ENCODE assay signal across 23 cellular contexts in the genomic region with DNA sequence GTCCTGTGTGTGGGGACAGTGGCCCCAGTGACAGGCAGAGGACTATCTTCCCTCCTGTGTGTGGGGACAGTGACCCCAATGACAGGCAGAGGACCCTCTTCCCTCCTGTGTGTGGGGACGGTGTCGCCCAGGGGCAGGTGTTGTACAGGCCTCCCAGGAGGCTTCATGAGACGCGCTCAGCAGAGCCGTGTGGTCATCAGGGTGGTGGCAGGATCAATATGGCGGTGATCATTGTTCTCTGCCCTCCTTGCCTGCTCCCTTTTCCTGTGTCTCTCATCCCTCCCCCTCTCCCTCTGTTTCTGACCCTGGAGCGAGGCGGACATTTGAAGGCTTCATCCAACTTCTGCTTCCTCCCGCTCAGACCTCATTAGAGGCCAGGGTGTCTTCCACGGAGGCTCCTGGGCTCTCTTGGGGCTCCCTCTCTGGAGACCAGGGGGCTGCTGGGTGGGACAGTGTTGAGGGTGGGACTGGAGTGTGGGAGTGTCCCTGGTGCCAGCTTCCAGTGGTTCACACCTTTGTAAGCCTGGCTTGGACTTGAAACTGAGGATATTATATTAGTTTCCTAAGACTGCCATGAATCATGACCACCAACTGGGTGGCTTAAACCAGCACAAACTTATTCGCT. TPM values are rescaled to one million over a fixed set of nuclear protein-coding genes. Genes with fewer than 3 reads are reported as not detected.
"Had no signal": no experiment of that assay in that cellular context is flagged by ENCODE, and none has a peak within 500 bp of the region (broad histone marks: within the 10 kb centered on the region; RNA-seq: fewer than 3 reads in every experiment).

No MANE protein-coding gene starts in this region.

- H3K27ac Mint-ChIP-seq: dendritic cell treated with granulocyte-macrophage colony-stimulating factor and Interleukin-4, amounts not matched to agents 40 ng/mL and 50 ng/mL, for 4 days; effector memory CD8-positive, alpha-beta T cell; naive thymus-derived CD8-positive, alpha-beta T cell; progenitor cell of endocrine pancreas; stimulated activated naive B cell treated with anti-CD40 and anti-IgM and Interleukin-4, amounts not matched to agents 10 μg/mL and 1 μg/mL and 100 μg/mL, for 72 hours; stimulated activated naive CD8-positive, alpha-beta T cell treated with anti-CD3 and anti-CD28 coated beads, Interleukin-15, amount 100 ng/mL, for 72 hours had no signal

- H3K36me3 ChIP-seq: esophagus squamous epithelium, ovary, thoracic aorta, transverse colon, vagina had no signal

- H3K27ac ChIP-seq: esophagus squamous epithelium, hepatocyte, ovary, thoracic aorta, transverse colon, vagina had no signal

- H3K36me3 Mint-ChIP-seq: naive thymus-derived CD8-positive, alpha-beta T cell; stimulated activated naive B cell treated with anti-CD40 and anti-IgM and Interleukin-4, amounts not matched to agents 10 μg/mL and 1 μg/mL and 100 μg/mL, for 72 hours had no signal

- H2AFZ ChIP-seq: hepatocyte had no signal

- H3K4me3 ChIP-seq: esophagus squamous epithelium, hepatocyte, mucosa of descending colon, ovary, thoracic aorta, transverse colon, vagina had no signal

- H3K9me3 Mint-ChIP-seq: central memory CD8-positive, alpha-beta T cell; dendritic cell treated with granulocyte-macrophage colony-stimulating factor and Interleukin-4, amounts not matched to agents 40 ng/mL and 50 ng/mL, for 4 days; effector memory CD8-positive, alpha-beta T cell; naive thymus-derived CD8-positive, alpha-beta T cell; neural crest cell; stimulated activated naive B cell treated with anti-CD40 and anti-IgM and Interleukin-4, amounts not matched to agents 10 μg/mL and 1 μg/mL and 100 μg/mL, for 72 hours; stimulated activated naive CD8-positive, alpha-beta T cell treated with anti-CD3 and anti-CD28 coated beads, Interleukin-15, amount 100 ng/mL, for 72 hours had no signal

- H3K4me2 ChIP-seq: hepatocyte had no signal

- DNase-seq: effector memory CD8-positive, alpha-beta T cell; esophagus squamous epithelium; foreskin fibroblast; left colon; mucosa of descending colon; naive thymus-derived CD8-positive, alpha-beta T cell; nucleus accumbens; stimulated activated CD4-positive, alpha-beta T cell treated with anti-CD3 and anti-CD28 coated beads, Interleukin-15, amount 100 ng/mL, for 24 hours; stimulated activated CD4-positive, alpha-beta T cell treated with anti-CD3 and anti-CD28 coated beads, Interleukin-1b, Interleukin-23, amount 100 ng/mL, for 48 hours; stimulated activated CD4-positive, alpha-beta T cell treated with anti-CD3 and anti-CD28 coated beads, Interleukin-4, amount 100 ng/mL, for 4 hours; stimulated activated naive B cell treated with anti-CD40 and anti-IgM and Interleukin-4, amounts not matched to agents 10 μg/mL and 1 μg/mL and 100 μg/mL, for 72 hours; stimulated activated naive CD8-positive, alpha-beta T cell treated with anti-CD3 and anti-CD28 coated beads, Interleukin-15, amount 100 ng/mL, for 72 hours; transverse colon had no signal

- H3K27me3 ChIP-seq: esophagus squamous epithelium, hepatocyte, ovary, transverse colon, vagina had no signal

- H3K79me2 ChIP-seq: hepatocyte had no signal

- H3K4me1 Mint-ChIP-seq: stimulated activated naive B cell treated with anti-CD40 and anti-IgM and Interleukin-4, amounts not matched to agents 10 μg/mL and 1 μg/mL and 100 μg/mL, for 72 hours; stimulated activated naive CD8-positive, alpha-beta T cell treated with anti-CD3 and anti-CD28 coated beads, Interleukin-15, amount 100 ng/mL, for 72 hours had no signal

- H3K4me1 ChIP-seq: vagina had no signal

- H3K4me3 Mint-ChIP-seq: central memory CD8-positive, alpha-beta T cell; dendritic cell treated with granulocyte-macrophage colony-stimulating factor and Interleukin-4, amounts not matched to agents 40 ng/mL and 50 ng/mL, for 4 days; effector memory CD8-positive, alpha-beta T cell; naive thymus-derived CD8-positive, alpha-beta T cell; neural crest cell; stimulated activated naive B cell treated with anti-CD40 and anti-IgM and Interleukin-4, amounts not matched to agents 10 μg/mL and 1 μg/mL and 100 μg/mL, for 72 hours; stimulated activated naive CD8-positive, alpha-beta T cell treated with anti-CD3 and anti-CD28 coated beads, Interleukin-15, amount 100 ng/mL, for 72 hours had no signal

- ATAC-seq: effector memory CD8-positive, alpha-beta T cell; left colon; mucosa of descending colon; naive thymus-derived CD8-positive, alpha-beta T cell; right cardiac atrium; stimulated activated naive B cell treated with anti-CD40 and anti-IgM and Interleukin-4, amounts not matched to agents 10 μg/mL and 1 μg/mL and 100 μg/mL, for 72 hours; stimulated activated naive CD8-positive, alpha-beta T cell treated with anti-CD3 and anti-CD28 coated beads, Interleukin-15, amount 100 ng/mL, for 72 hours had no signal

- H3K9me3 ChIP-seq: esophagus squamous epithelium, mucosa of descending colon, ovary, thoracic aorta, transverse colon, vagina had no signal

RNA-seq across cellular contexts. Expression of a gene that starts 59.5 kb away (rescaled TPM):
- total RNA-seq: epithelial cell of proximal tubule had no signal
